In genomic region chr6:106870069-106870468, GRCh38 we compare ENCODE assay signal across 14 cellular contexts.
DNase-seq lines count a peak whose midpoint lies in the region; ATAC-seq and TF ChIP-seq lines count a peak whose summit lies in the region.
"Had no signal": no experiment of that assay in that cellular context is flagged by ENCODE, and none has a peak within 500 bp of the region (broad histone marks: within the 10 kb centered on the region; RNA-seq: fewer than 3 reads in every experiment).

No MANE protein-coding gene starts in this region.

- H3K4me2 ChIP-seq in MM.1S (ENCODE audit: low read depth, low read length): no peak overlapping the region

- H2AFZ ChIP-seq in MM.1S (ENCODE audit: low read length): no peak overlapping the region

- TF ChIP-seq POLR2A in body of pancreas (IDR thresholded peaks at IDR 0.05): no peak

- H4K20me1 ChIP-seq in MM.1S (ENCODE audit: insufficient read depth, low read length): no peaks in the 10 kb centered on the region

- intact Hi-C loops in body of pancreas (cut with DNase I): no loop called here

- H3K4me3 ChIP-seq in body of pancreas (no peak overlapping the region), MM.1S (ENCODE audit: low read length) (no peak overlapping the region)

- H3K27ac ChIP-seq in body of pancreas: no peak overlapping the region
- no peak overlapping the region for H3K27ac ChIP-seq in MM.1S (ENCODE audit: low read length)

- no peaks in the 10 kb centered on the region for H3K79me2 ChIP-seq in MM.1S (ENCODE audit: low read length)

- H3K9ac ChIP-seq in MM.1S (ENCODE audit: low read length): no peak overlapping the region

- H3K36me3 ChIP-seq in body of pancreas (replicated peaks in 1 of 2; ENCODE audit: insufficient read depth in 1 of 2, low read depth in 2 of 2) (no peaks in the 10 kb centered on the region), MM.1S (replicated peaks; ENCODE audit: insufficient read depth, low read length) (no peaks in the 10 kb centered on the region)
- H3K36me3 ChIP-seq: BE2C had no signal

- H3K4me1 ChIP-seq in body of pancreas (peaks cover 19% of the 10 kb centered on the region), MM.1S (ENCODE audit: low read length) (no peaks in the 10 kb centered on the region)

- ATAC-seq in body of pancreas (peak; percentile 45), GM19463 (IDR thresholded peaks at IDR 0.05; ENCODE audit: unreplicated experiment) (no peak), GM21786 (IDR thresholded peaks at IDR 0.05; ENCODE audit: unreplicated experiment) (no peak)
- ATAC-seq: activated T-helper 17 cell treated with anti-CD3 and anti-CD28 coated beads, Interleukin-2, amount 50 U/mL, for 72 hours; left cardiac atrium had no signal

- TF ChIP-seq CTCF in body of pancreas (IDR thresholded peaks at IDR 0.05) (no peak), MM.1S (IDR thresholded peaks at IDR 0.05; ENCODE audit: low read length) (no peak)

- H3F3A ChIP-seq in MM.1S (ENCODE audit: insufficient read depth, low read length): no peaks in the 10 kb centered on the region

- DNase-seq in AG08395 (ENCODE audit: low spot score) (peak; percentile 87), HT1080 (ENCODE audit: low read depth) (peak; percentile 67), body of pancreas (no peak), kidney tubule cell (ENCODE audit: low spot score) (peak; percentile 99), amygdala (lab: John Stamatoyannopoulos, UW) (no peak), MM.1S (no peak)
- DNase-seq: activated CD4-positive, alpha-beta T cell treated with anti-CD3 and anti-CD28 coated beads for 4 hours; BE2C; cerebellar nuclear complex; left cardiac atrium; NCI-H1694 had no signal

- 83 to 85% methylated on average over 1 of the region's 1 CpG for WGBS in body of pancreas, 2 donors

- H3K27me3 ChIP-seq in body of pancreas (no peaks in the 10 kb centered on the region), MM.1S (replicated peaks; ENCODE audit: insufficient read depth, low read length) (no peaks in the 10 kb centered on the region)
- H3K27me3 ChIP-seq: BE2C had no signal

- no peaks in the 10 kb centered on the region for H3K9me2 ChIP-seq in MM.1S (replicated peaks; ENCODE audit: insufficient read depth, low read length)

- H3K9me3 ChIP-seq in body of pancreas: no peaks in the 10 kb centered on the region
- H3K9me3 ChIP-seq in MM.1S (replicated peaks; ENCODE audit: insufficient read depth, low read length): no peaks in the 10 kb centered on the region
- H3K9me3 ChIP-seq: BE2C had no signal

Comparison
In these comparisons a context has a peak if more than half of its experiments do, and no peak if none do; other contexts are left out.
1. DNase-seq: peak in AG08395 (single experiment), HT1080 (single experiment) and kidney tubule cell (single experiment); none in body of pancreas (0 of 4), amygdala (0 of 56) and MM.1S (single experiment).